Comparison of ENCODE assay signal across 10 cellular contexts in the genomic region with DNA sequence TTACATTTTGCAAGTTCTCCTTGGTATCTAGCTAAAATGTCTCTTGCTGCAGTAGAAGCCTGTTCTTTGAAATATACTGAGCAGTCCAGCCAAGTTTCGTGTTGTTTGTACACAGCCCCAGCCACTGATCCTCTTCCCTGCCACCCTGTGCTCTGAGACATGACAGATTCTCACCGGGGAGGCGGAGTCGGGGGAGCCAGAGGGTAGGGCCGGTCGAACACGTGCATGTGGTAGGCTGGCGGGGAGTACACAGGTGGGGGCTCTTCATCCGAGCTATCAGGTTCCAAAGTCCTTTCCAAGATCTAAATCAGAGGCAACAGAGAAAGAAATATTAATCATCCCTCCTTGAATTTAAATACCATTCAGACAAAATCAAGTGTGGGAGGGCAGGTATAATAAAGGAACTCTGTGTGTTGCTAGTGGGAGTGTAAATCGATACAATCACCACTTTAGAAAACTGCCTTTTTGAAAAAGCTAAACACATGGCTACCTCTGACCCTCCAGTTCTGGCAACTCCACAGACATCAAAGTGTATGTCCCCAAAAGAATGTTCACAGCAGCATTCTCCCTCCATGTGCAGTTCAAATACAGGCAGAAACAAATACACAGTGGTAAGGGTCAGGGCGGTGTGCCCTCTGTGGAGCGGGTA. TPM values are rescaled to one million over a fixed set of nuclear protein-coding genes. Genes with fewer than 3 reads are reported as not detected.
DNase-seq lines count a peak whose midpoint lies in the region; ATAC-seq and TF ChIP-seq lines count a peak whose summit lies in the region.
"Had no signal": no experiment of that assay in that cellular context is flagged by ENCODE, and none has a peak within 500 bp of the region (broad histone marks: within the 10 kb centered on the region; RNA-seq: fewer than 3 reads in every experiment).

No MANE protein-coding gene starts in this region.

- ATAC-seq in lung (ENCODE audit: insufficient read depth, low FRiP score) (no peak), HG03039 (IDR thresholded peaks at IDR 0.05; ENCODE audit: unreplicated experiment) (no peak)

- no peak overlapping the region for H3K4me3 ChIP-seq in WERI-Rb-1 (ENCODE audit: low read depth, low read length)
- H3K4me3 ChIP-seq in lung = no peak overlapping the region
- no peak overlapping the region for H3K4me3 ChIP-seq in transverse colon

- H3K4me1 Mint-ChIP-seq in activated T-cell treated with anti-CD3 and anti-CD28 coated beads, Interleukin-2, amount 50 U/mL, for 24 hours (ENCODE audit: low read depth) = peaks cover 45% of the 10 kb centered on the region

- no peaks in the 10 kb centered on the region for H3K27me3 ChIP-seq in WERI-Rb-1 (ENCODE audit: insufficient read depth, low read depth, severe bottlenecking)
- no peaks in the 10 kb centered on the region for H3K27me3 ChIP-seq in lung (ENCODE audit: control insufficient read depth, insufficient read depth)
- H3K27me3 ChIP-seq in transverse colon = no peaks in the 10 kb centered on the region

- 86 to 90% methylated on average over 12 of the region's 12 CpGs for WGBS in lung, 2 donors
- 39 to 68% methylated on average over 7 to 12 of the region's 12 CpGs for WGBS in transverse colon (ENCODE audit: low coverage in 1 of 2), 2 donors

- H3K9me3 ChIP-seq in WERI-Rb-1 (ENCODE audit: severe bottlenecking) (peaks cover 2% of the 10 kb centered on the region), lung (ENCODE audit: control insufficient read depth in 2 of 2, insufficient read depth in 1 of 2, low read length in 1 of 2) (no peaks in the 10 kb centered on the region), transverse colon (no peaks in the 10 kb centered on the region)

- peak overlapping the region; percentile 86 for H3K27ac Mint-ChIP-seq in activated T-cell treated with anti-CD3 and anti-CD28 coated beads, Interleukin-2, amount 50 U/mL, for 24 hours

- in situ Hi-C loops in transverse colon (cut with MboI; ENCODE audit: low pct_ligation_motif_present in 1 of 4, low pct_unique_long_range_greater_than_20kb in 1 of 4, low sequenced_read_pairs in 3 of 4) = no loop called here

- H3K4me1 ChIP-seq in lung (ENCODE audit: control insufficient read depth in 2 of 2, insufficient read depth in 2 of 2, low read length in 2 of 2) (peaks cover 8 to 20% of the 10 kb centered on the region in 2 donors), transverse colon (peaks cover 29 to 48% (median 41%) of the 10 kb centered on the region in 4 donors)

- no peak for TF ChIP-seq EP300 in transverse colon (IDR thresholded peaks at IDR 0.05; ENCODE audit: low read depth)

- peak overlapping the region; percentile 1 for H3K4me3 Mint-ChIP-seq in activated T-cell treated with anti-CD3 and anti-CD28 coated beads, Interleukin-2, amount 50 U/mL, for 24 hours

- peaks cover 13% of the 10 kb centered on the region for H3K36me3 ChIP-seq in WERI-Rb-1
- H3K36me3 ChIP-seq in lung (ENCODE audit: control insufficient read depth in 2 of 2, insufficient read depth in 2 of 2, low read length in 2 of 2) = peaks cover 0 to 26% of the 10 kb centered on the region in 2 donors
- H3K36me3 ChIP-seq in transverse colon = no peaks in the 10 kb centered on the region

- DNase-seq in activated T-cell treated with anti-CD3 and anti-CD28 coated beads, Interleukin-2, amount 50 U/mL, for 24 hours = no peak
- no peak for DNase-seq in activated T-cell treated with anti-CD3 and anti-CD28 coated beads, Interleukin-2, amount 50 U/mL, for 1 hour
- DNase-seq in WERI-Rb-1 (peak; percentile 95), lung (ENCODE audit: low spot score) (no peak), transverse colon (no peak), SHP77 treated with DMSO at 0.1 percent for 48 hours (lab: John Stamatoyannopoulos, UW) (no peak), 8988T (no peak)
- DNase-seq: NCI-H748 treated with DMSO at 0.1 percent for 48 hours; stimulated activated naive CD4-positive, alpha-beta T cell had no signal

- no peaks in the 10 kb centered on the region for H3K9me3 Mint-ChIP-seq in activated T-cell treated with anti-CD3 and anti-CD28 coated beads, Interleukin-2, amount 50 U/mL, for 24 hours

- intact Hi-C loops in transverse colon (cut with DNase I; ENCODE audit: low total_unique reads) = no loop called here

- TF ChIP-seq POLR2A in transverse colon (IDR thresholded peaks at IDR 0.05) = no peak

- no peaks in the 10 kb centered on the region for H3K36me3 Mint-ChIP-seq in activated T-cell treated with anti-CD3 and anti-CD28 coated beads, Interleukin-2, amount 50 U/mL, for 24 hours (ENCODE audit: low read depth)

- peaks cover 7% of the 10 kb centered on the region for H3K27me3 Mint-ChIP-seq in activated T-cell treated with anti-CD3 and anti-CD28 coated beads, Interleukin-2, amount 50 U/mL, for 24 hours

- H3K27ac ChIP-seq in WERI-Rb-1 (peak overlapping the region; percentile 99), lung (ENCODE audit: low read depth in 1 of 2, low read length in 1 of 2) (peak overlapping the region; percentile 38 to 49), transverse colon (peak overlapping the region; percentile 62 to 92 (median 80))

- TF ChIP-seq CTCF in WERI-Rb-1 (IDR thresholded peaks at IDR 0.05; ENCODE audit: low read depth, low read length) (no peak), lung (IDR thresholded peaks at IDR 0.05; ENCODE audit: control extremely low read depth, extremely low read depth) (no peak), transverse colon (IDR thresholded peaks at IDR 0.05) (no peak)

RNA-seq across cellular contexts. Expression of gene MRPS23, which starts 29.7 kb away (rescaled TPM):
- total RNA-seq in lung (10 to 100 TPM; 15.7 to 43.2 TPM), transverse colon (10 to 100 TPM in 1 of 4 donors, 1 to 10 TPM in 2, under 1 TPM in 1; 0.37 to 11.1 (median 6.5) TPM)
- 10 to 100 TPM; 19.9 to 44.9 TPM for polyA plus RNA-seq in lung

Comparison
In these comparisons a context has a peak if more than half of its experiments do, and no peak if none do; other contexts are left out.
1. H3K27ac ChIP-seq: peak in every context shown above with its lines; median percentile 99 in WERI-Rb-1; 80 in transverse colon; 44 in lung.